26 cellular contexts compared by ENCODE assay signal in the genomic region with DNA sequence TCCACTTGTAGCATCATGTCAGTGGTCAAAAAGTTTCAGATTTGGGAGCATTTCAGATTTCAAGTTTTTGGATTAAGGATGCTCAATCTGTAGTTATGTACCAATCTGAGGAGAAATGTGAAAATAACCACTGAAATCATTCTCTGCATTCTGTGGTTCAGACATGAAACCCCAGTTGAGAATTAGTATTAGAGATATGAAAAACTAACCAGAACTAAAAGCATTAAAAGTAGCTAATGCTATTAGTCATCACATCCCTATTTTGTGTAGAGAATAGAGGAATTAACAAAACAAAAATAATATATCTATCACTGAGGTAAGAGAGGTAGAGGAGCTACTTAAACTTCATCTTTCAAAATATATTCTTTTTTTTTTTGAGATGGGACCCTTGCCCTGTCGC. TPM values are rescaled to one million over a fixed set of nuclear protein-coding genes. Genes with fewer than 3 reads are reported as not detected.
DNase-seq lines count a peak whose midpoint lies in the region; ATAC-seq and TF ChIP-seq lines count a peak whose summit lies in the region.
"Had no signal": no experiment of that assay in that cellular context is flagged by ENCODE, and none has a peak within 500 bp of the region (broad histone marks: within the 10 kb centered on the region; RNA-seq: fewer than 3 reads in every experiment).

No MANE protein-coding gene starts in this region.

- no peak overlapping the region for H3K4me3 ChIP-seq in choroid plexus epithelial cell (ENCODE audit: low read depth, low read length)
- H3K4me3 ChIP-seq in prostate gland = no peak overlapping the region
- H3K4me3 ChIP-seq: body of pancreas, colonic mucosa, testis, vagina had no signal

- no peak for TF ChIP-seq CTCF in choroid plexus epithelial cell (conservative IDR thresholded peaks at IDR 0.05; ENCODE audit: low read depth, low read length)
- no peak for TF ChIP-seq CTCF in prostate gland (IDR thresholded peaks at IDR 0.05)

- H3K9me3 ChIP-seq in prostate gland = no peaks in the 10 kb centered on the region
- H3K9me3 ChIP-seq: body of pancreas, colonic mucosa, testis, vagina had no signal

- H3K27me3 ChIP-seq in prostate gland (replicated peaks; ENCODE audit: insufficient read depth) = no peaks in the 10 kb centered on the region
- H3K27me3 ChIP-seq: body of pancreas, colonic mucosa, testis, vagina had no signal

- H3K4me1 ChIP-seq in prostate gland (replicated peaks) = no peaks in the 10 kb centered on the region
- H3K4me1 ChIP-seq: body of pancreas, colonic mucosa, parathyroid adenoma, testis, vagina had no signal

- intact Hi-C loops in prostate gland (cut with DNase I) = no loop called here

- no peaks in the 10 kb centered on the region for H3K36me3 ChIP-seq in prostate gland
- H3K36me3 ChIP-seq: colonic mucosa, vagina had no signal

- no peak overlapping the region for H3K27ac ChIP-seq in prostate gland
- H3K27ac ChIP-seq: body of pancreas, colonic mucosa, parathyroid adenoma, testis, vagina had no signal

- peak; percentile 63 for ATAC-seq in HG03378 (IDR thresholded peaks at IDR 0.05; ENCODE audit: unreplicated experiment)
- ATAC-seq in GM18517 (IDR thresholded peaks at IDR 0.05; ENCODE audit: unreplicated experiment) = no peak
- ATAC-seq in GM18505 (IDR thresholded peaks at IDR 0.05; ENCODE audit: unreplicated experiment) = no peak
- ATAC-seq: activated CD8-positive, alpha-beta memory T cell treated with anti-CD3 and anti-CD28 coated beads, Interleukin-2, amount 10 ng/mL, durations not matched to agents 7 days and 5 days; activated T-helper 17 cell treated with anti-CD3 and anti-CD28 coated beads, Interleukin-2, amount 50 U/mL, for 72 hours; body of pancreas; HCT116; naive thymus-derived CD4-positive, alpha-beta T cell; sciatic nerve had no signal

- DNase-seq in AG20443 (ENCODE audit: low spot score) (peak; percentile 40), GM19238 (ENCODE audit: insufficient read length, low spot score) (peak; percentile 8), choroid plexus epithelial cell (ENCODE audit: low read depth) (peak; percentile 34), prostate gland (ENCODE audit: low spot score) (no peak)
- no peak for DNase-seq in central memory CD4-positive, alpha-beta T cell
- DNase-seq: activated CD4-positive, alpha-beta T cell treated with anti-CD3 and anti-CD28 coated beads for 4 hours; activated CD8-positive, alpha-beta memory T cell treated with anti-CD3 and anti-CD28 coated beads, Interleukin-2, amount 10 ng/mL, durations not matched to agents 7 days and 5 days; body of pancreas; CD4-positive, CD25-positive, alpha-beta regulatory T cell; colonic mucosa; endodermal cell; mesendoderm; MM.1S; naive thymus-derived CD4-positive, alpha-beta T cell; NCI-H1694; SIG-M5; T-helper 1 cell; testis had no signal

- no peak for TF ChIP-seq POLR2A in prostate gland (IDR thresholded peaks at IDR 0.05)
- TF ChIP-seq POLR2A in GM18505 (IDR thresholded peaks at IDR 0.05; ENCODE audit: borderline replicate concordance, extremely low read depth, insufficient read depth, insufficient read length) = no peak

- WGBS in prostate gland = 97% methylated on average over 1 of the region's 1 CpG

RNA-seq across cellular contexts. Expression of a gene that starts 28.0 kb away (rescaled TPM):
- total RNA-seq in prostate gland = 10 to 100 TPM; 41.0 to 42.0 TPM

Comparison
In these comparisons a context has a peak if more than half of its experiments do, and no peak if none do; other contexts are left out.
1. DNase-seq: peak in AG20443 (single experiment), GM19238 (single experiment) and choroid plexus epithelial cell (single experiment); none in prostate gland (single experiment) and central memory CD4-positive, alpha-beta T cell (single experiment).